8 cellular contexts compared by ENCODE assay signal in genomic region chr6:110233769-110234374, GRCh38. TPM values are rescaled to one million over a fixed set of nuclear protein-coding genes. Genes with fewer than 3 reads are reported as not detected.
DNase-seq lines count a peak whose midpoint lies in the region; ATAC-seq and TF ChIP-seq lines count a peak whose summit lies in the region.

No MANE protein-coding gene starts in this region.

- no peaks in the 10 kb centered on the region for H3K9me3 Mint-ChIP-seq in Caco-2 (ENCODE audit: unreplicated experiment)

- H3F3A ChIP-seq in SK-N-SH (replicated peaks; ENCODE audit: insufficient read depth): no peaks in the 10 kb centered on the region

- H3K4me2 ChIP-seq in SK-N-SH: no peak overlapping the region

- CTCF ChIA-PET in SK-N-SH (lab: Yijun Ruan, JAX) (interaction anchor here (1.4 kb wide), 1 partner anchor 156 kb away, joined by 3 read pairs; no protein-coding TSS in a partner anchor), Caco-2 (lab: Charles Lee) (no interaction called here)

- H3K9me2 ChIP-seq in SK-N-SH: no peaks in the 10 kb centered on the region

- H3K9me3 ChIP-seq in SK-N-SH (no peaks in the 10 kb centered on the region), muscle layer of duodenum (ENCODE audit: control insufficient read depth in 1 of 2, low read length in 2 of 2) (no peaks in the 10 kb centered on the region), Caco-2 (no peaks in the 10 kb centered on the region)

- no peak overlapping the region for H3K9ac ChIP-seq in SK-N-SH

- intact Hi-C loops in Caco-2 (cut with micrococcal nuclease; ENCODE audit: unreplicated experiment): no loop called here

- H3K27ac ChIP-seq in SK-N-SH (ENCODE audit: low read depth in 2 of 2, low read length in 1 of 2) (no peak overlapping the region), muscle layer of duodenum (ENCODE audit: low read length) (peak overlapping the region; percentile 40)

- POLR2A ChIA-PET in SK-N-SH (lab: Yijun Ruan, JAX): no interaction called here
- POLR2A ChIA-PET in Caco-2 (lab: Charles Lee): no interaction called here

- H3K27me3 ChIP-seq in SK-N-SH (ENCODE audit: insufficient read depth): no peaks in the 10 kb centered on the region
- no peaks in the 10 kb centered on the region for H3K27me3 ChIP-seq in muscle layer of duodenum (ENCODE audit: low read depth, low read length)
- no peaks in the 10 kb centered on the region for H3K27me3 ChIP-seq in Caco-2 (replicated peaks; ENCODE audit: control insufficient read depth, insufficient read depth, low read length)

- no peaks in the 10 kb centered on the region for H3K27me3 Mint-ChIP-seq in Caco-2 (ENCODE audit: insufficient read depth, unreplicated experiment)

- H2AFZ ChIP-seq in SK-N-SH (ENCODE audit: low read depth): no peak overlapping the region

- no peak overlapping the region for H3K27ac Mint-ChIP-seq in Caco-2 (ENCODE audit: unreplicated experiment)

- H3K4me3 Mint-ChIP-seq in Caco-2 (ENCODE audit: unreplicated experiment): no peak overlapping the region

- H3K4me3 ChIP-seq in SK-N-SH (ENCODE audit: low read depth in 2 of 2, low read length in 1 of 2) (no peak overlapping the region), muscle layer of duodenum (ENCODE audit: low read depth in 1 of 2, low read length in 2 of 2) (no peak overlapping the region), Caco-2 (ENCODE audit: low read depth, low read length) (no peak overlapping the region)

- no peak for DNase-seq in SK-N-SH
- peak; percentile 51 for DNase-seq in RPMI7951 (ENCODE audit: low read depth)
- DNase-seq in Caco-2: no peak
- no peak for DNase-seq in NCI-H2081 treated with DMSO at 0.1 percent for 48 hours (lab: John Stamatoyannopoulos, UW)
- no peak for DNase-seq in globus pallidus (ENCODE audit: low spot score)

- 93% methylated on average over 2 of the region's 2 CpGs for WGBS in SK-N-SH (ENCODE audit: low lambda C conversion rate)

- BruUV-seq in Caco-2 (replicated peaks; lab: Mats Ljungman, UMichigan): no TSS peak

- no peak for TF ChIP-seq RAD21 in SK-N-SH (IDR thresholded peaks at IDR 0.05; ENCODE audit: low read length)

- no peaks in the 10 kb centered on the region for H3K79me2 ChIP-seq in SK-N-SH (ENCODE audit: insufficient read depth)

- no peak for TF ChIP-seq CTCF in SK-N-SH (IDR thresholded peaks at IDR 0.05)
- TF ChIP-seq CTCF in Caco-2 (IDR thresholded peaks at IDR 0.05; ENCODE audit: insufficient read depth in 1 of 2, low read depth in 1 of 2, low read length in 1 of 2, severe bottlenecking in 1 of 2, unreplicated experiment in 1 of 2): no peak

- ATAC-seq in SK-N-SH treated with all-trans-retinoic acid at 6 μM for 48 hours (0 out of 3 replicates have a peak, but pooled peaks have one; percentile 40), HG02840 (IDR thresholded peaks at IDR 0.05; ENCODE audit: low FRiP score, unreplicated experiment) (peak; percentile 92)

- H3K36me3 Mint-ChIP-seq in Caco-2 (ENCODE audit: insufficient read depth, unreplicated experiment): no peaks in the 10 kb centered on the region

- H3K4me1 Mint-ChIP-seq in Caco-2 (ENCODE audit: low read depth, unreplicated experiment): no peaks in the 10 kb centered on the region

- H3K4me1 ChIP-seq in SK-N-SH (ENCODE audit: control insufficient read depth in 1 of 2, insufficient read depth in 2 of 2, low read depth in 1 of 2, low read length in 1 of 2): no peaks in the 10 kb centered on the region
- peaks cover 0 to 3% of the 10 kb centered on the region in 2 donors for H3K4me1 ChIP-seq in muscle layer of duodenum (ENCODE audit: control insufficient read depth in 1 of 2, insufficient read depth in 2 of 2, low read length in 2 of 2)
- H3K4me1 ChIP-seq in Caco-2: no peaks in the 10 kb centered on the region

- H4K20me1 ChIP-seq in SK-N-SH (ENCODE audit: insufficient read depth): no peaks in the 10 kb centered on the region

- H3K36me3 ChIP-seq in SK-N-SH (replicated peaks in 1 of 2; ENCODE audit: control insufficient read depth in 1 of 2, insufficient read depth in 2 of 2, low read length in 1 of 2): peaks cover 12 to 27% of the 10 kb centered on the region in 2 experiments
- H3K36me3 ChIP-seq in muscle layer of duodenum (ENCODE audit: control insufficient read depth in 1 of 2, insufficient read depth in 2 of 2, low read length in 2 of 2): peaks cover 0 to 14% of the 10 kb centered on the region in 2 donors
- H3K36me3 ChIP-seq in Caco-2 (ENCODE audit: control insufficient read depth, insufficient read depth, low read length): no peaks in the 10 kb centered on the region

- no peak for TF ChIP-seq EP300 in SK-N-SH (IDR thresholded peaks at IDR 0.05; ENCODE audit: borderline replicate concordance in 1 of 2, low read depth in 1 of 2, low read length in 1 of 2)

TF ChIP-seq in SK-N-SH treated with all-trans-retinoic acid at 6 μM for 48 hours, 23 proteins besides CTCF, POLR2A, EP300 and RAD21:
- TF ChIP-seq ZNF70 (CRISPR knock-in tag; IDR thresholded peaks at IDR 0.05) (no peak), TOX (CRISPR knock-in tag; IDR thresholded peaks at IDR 0.05; ENCODE audit: borderline replicate concordance) (no peak), TCF4 (CRISPR knock-in tag; IDR thresholded peaks at IDR 0.05; ENCODE audit: borderline replicate concordance) (no peak), SNAI2 (CRISPR knock-in tag; IDR thresholded peaks at IDR 0.05) (no peak)

TF ChIP-seq in SK-N-SH, 30 proteins besides CTCF, POLR2A, EP300 and RAD21:
- TF ChIP-seq TCF12 (IDR thresholded peaks at IDR 0.05) (no peak), RFX5 (IDR thresholded peaks at IDR 0.05; ENCODE audit: low read length) (no peak), NFIC (IDR thresholded peaks at IDR 0.05; ENCODE audit: borderline replicate concordance) (no peak), USF1 (IDR thresholded peaks at IDR 0.05; ENCODE audit: borderline replicate concordance, low read depth) (no peak), GATA2 (CRISPR knock-in tag; IDR thresholded peaks at IDR 0.05) (no peak), SIN3A (IDR thresholded peaks at IDR 0.05; ENCODE audit: borderline replicate concordance, low read depth, low read length) (no peak), REST (IDR thresholded peaks at IDR 0.05; ENCODE audit: low read depth, low read length) (no peak), USF2 (IDR thresholded peaks at IDR 0.05; ENCODE audit: borderline replicate concordance, low read depth, low read length) (no peak), EZH2phosphoT487 (IDR thresholded peaks at IDR 0.05; ENCODE audit: borderline replicate concordance, low read depth) (no peak), FOSL2 (IDR thresholded peaks at IDR 0.05; ENCODE audit: borderline replicate concordance, low read depth) (no peak), FOXJ3 (CRISPR knock-in tag; IDR thresholded peaks at IDR 0.05) (no peak)
TF ChIP-seq in SK-N-SH: peak in this region for 0.

RNA-seq across cellular contexts. Expression of gene CDC40, which starts 53.6 kb away (rescaled TPM):
- polyA plus RNA-seq in SK-N-SH (2012; rRNA removed): 7.4 and 9.5 TPM in 2 replicates
- polyA plus RNA-seq in SK-N-SH (2012; cell fraction: cytosol; rRNA removed): 9.9 and 12.2 TPM in 2 replicates
- 5.3 and 6.7 TPM in 2 replicates for polyA plus RNA-seq in SK-N-SH (2012; cell fraction: nucleus; rRNA removed)
- total RNA-seq in RPMI7951 (2014; rRNA removed; shearing (Covaris generic)): 24.2 and 25.5 TPM in 2 replicates
- total RNA-seq in Caco-2 (2022): 22.7 and 23.2 TPM in 2 replicates

RNA-seq across cellular contexts. Expression of gene WASF1, which starts 54.4 kb away (rescaled TPM):
- 31.4 and 35.9 TPM in 2 replicates for polyA plus RNA-seq in SK-N-SH (2012; rRNA removed)
- 40.9 and 43.3 TPM in 2 replicates for polyA plus RNA-seq in SK-N-SH (2012; cell fraction: cytosol; rRNA removed)
- 17.4 and 28.4 TPM in 2 replicates for polyA plus RNA-seq in SK-N-SH (2012; cell fraction: nucleus; rRNA removed)
- 10.1 and 19.0 TPM in 2 replicates for total RNA-seq in RPMI7951 (2014; rRNA removed; shearing (Covaris generic))
- total RNA-seq in Caco-2 (2022): 7.3 and 7.4 TPM in 2 replicates
